13 cellular contexts compared by ENCODE assay signal in the genomic region with DNA sequence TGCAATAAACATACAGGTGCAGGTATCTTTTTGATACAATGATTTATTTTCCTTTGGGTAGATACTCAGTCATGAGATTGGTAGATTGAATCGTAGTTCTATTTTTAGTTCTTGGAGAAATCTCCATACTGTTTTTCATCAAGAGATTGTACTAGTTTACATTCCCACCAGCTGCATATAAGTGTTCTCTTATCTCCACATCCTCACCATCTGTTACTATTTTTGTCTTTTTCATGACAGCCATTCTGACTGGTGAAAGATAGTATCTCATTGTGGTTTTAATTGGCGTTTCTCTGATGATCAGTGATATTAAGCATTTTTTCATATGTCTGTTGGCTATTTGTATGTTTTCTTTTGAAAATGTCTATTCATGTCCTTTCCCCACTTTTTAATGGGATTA.
DNase-seq lines count a peak whose midpoint lies in the region; ATAC-seq lines count a peak whose summit lies in the region.
"Had no signal": no experiment of that assay in that cellular context is flagged by ENCODE, and none has a peak within 500 bp of the region (broad histone marks: within the 10 kb centered on the region; RNA-seq: fewer than 3 reads in every experiment).

No MANE protein-coding gene starts in this region.

- H2AK5ac ChIP-seq in mesenchymal stem cell (ENCODE audit: low read length, severe bottlenecking) = no peak overlapping the region

- H4K91ac ChIP-seq in mesenchymal stem cell (ENCODE audit: low read length) = no peak overlapping the region

- WGBS in mesenchymal stem cell = 63% methylated on average over 1 of the region's 2 CpGs

- no peak overlapping the region for H3K9ac ChIP-seq in mesenchymal stem cell (ENCODE audit: low read length)
- H3K9ac ChIP-seq: BLaER1, GM23248 had no signal

- H3K36me3 ChIP-seq in mesenchymal stem cell (ENCODE audit: control insufficient read depth in 1 of 2, insufficient read depth in 2 of 2, low read depth in 1 of 2, low read length in 2 of 2) = peaks cover 0 to 8% of the 10 kb centered on the region in 2 experiments
- H3K36me3 ChIP-seq: HAP-1 had no signal

- no peak overlapping the region for H2BK120ac ChIP-seq in mesenchymal stem cell (ENCODE audit: low read depth, low read length)

- no peak overlapping the region for H3K4me2 ChIP-seq in mesenchymal stem cell (ENCODE audit: low read length, poor library complexity, severe bottlenecking)
- H3K4me2 ChIP-seq: A549, BLaER1 had no signal

- no peak overlapping the region for H3K18ac ChIP-seq in mesenchymal stem cell (ENCODE audit: low read depth in 1 of 2, low read length in 2 of 2)

- ATAC-seq in GM19463 (IDR thresholded peaks at IDR 0.05; ENCODE audit: unreplicated experiment) = no peak
- ATAC-seq: A549 had no signal

- no peak overlapping the region for H4K8ac ChIP-seq in mesenchymal stem cell (ENCODE audit: low read length)

- no peak overlapping the region for H2BK5ac ChIP-seq in mesenchymal stem cell (ENCODE audit: low read depth, low read length, poor library complexity, severe bottlenecking)

- DNase-seq in EH (ENCODE audit: low read depth) (peak; percentile 74), SK-N-DZ (ENCODE audit: low spot score) (peak; percentile 1), mesenchymal stem cell (peak; percentile 65), ACHN (no peak), KG1 (lab: John Stamatoyannopoulos, UW) (no peak)
- DNase-seq: CD4-positive, alpha-beta memory T cell; DMS53; DND-41; GM23248 had no signal

- no peak overlapping the region for H2BK15ac ChIP-seq in mesenchymal stem cell (ENCODE audit: low read depth, poor library complexity, severe bottlenecking)

- H3K23ac ChIP-seq in mesenchymal stem cell (ENCODE audit: low read length in 2 of 2) = no peak overlapping the region

- in situ Hi-C loops in ACHN (cut with HindIII; ENCODE audit: low pct_ligation_motif_present, low pct_unique_long_range_greater_than_20kb, low sequenced_read_pairs) = no loop called here

- no peak overlapping the region for H3K4ac ChIP-seq in mesenchymal stem cell (ENCODE audit: low read depth in 1 of 2, low read length in 2 of 2)

- H3K79me1 ChIP-seq in mesenchymal stem cell (replicated peaks; ENCODE audit: low read length, poor library complexity, severe bottlenecking) = peaks cover 9% of the 10 kb centered on the region

- no peaks in the 10 kb centered on the region for H3K9me3 ChIP-seq in mesenchymal stem cell (ENCODE audit: control insufficient read depth, low read length)
- H3K9me3 ChIP-seq: A549, BLaER1, HAP-1 had no signal

- no peaks in the 10 kb centered on the region for H3K27me3 ChIP-seq in mesenchymal stem cell (ENCODE audit: control insufficient read depth in 1 of 2, insufficient read depth in 1 of 2, low read length in 2 of 2)
- H3K27me3 ChIP-seq: BLaER1 had no signal

- no peak overlapping the region for H2AFZ ChIP-seq in mesenchymal stem cell (ENCODE audit: low read depth, low read length)
- H2AFZ ChIP-seq: GM23248 had no signal

- H3K14ac ChIP-seq in mesenchymal stem cell (ENCODE audit: low read length in 2 of 2) = no peak overlapping the region

- H2BK12ac ChIP-seq in mesenchymal stem cell (ENCODE audit: low read length in 2 of 2) = no peak overlapping the region

- no peak overlapping the region for H3K27ac ChIP-seq in mesenchymal stem cell (ENCODE audit: low read length, poor library complexity, severe bottlenecking)
- H3K27ac ChIP-seq: A549, BLaER1, GM23248 had no signal

- no peaks in the 10 kb centered on the region for H3K4me1 ChIP-seq in mesenchymal stem cell (ENCODE audit: control insufficient read depth, insufficient read depth, low read depth, low read length)
- H3K4me1 ChIP-seq: A549, BLaER1 had no signal

- no peak overlapping the region for H3K4me3 ChIP-seq in mesenchymal stem cell (ENCODE audit: insufficient read depth in 1 of 2, low read depth in 1 of 2, low read length in 2 of 2)
- H3K4me3 ChIP-seq: A549, BLaER1, GM23248, HAP-1 had no signal

Comparison
In these comparisons a context has a peak if more than half of its experiments do, and no peak if none do; other contexts are left out.
1. DNase-seq: peak in EH (single experiment), SK-N-DZ (single experiment) and mesenchymal stem cell (single experiment); none in ACHN (single experiment) and KG1 (single experiment).